1 cellular context compared by ENCODE assay signal in the genomic region with DNA sequence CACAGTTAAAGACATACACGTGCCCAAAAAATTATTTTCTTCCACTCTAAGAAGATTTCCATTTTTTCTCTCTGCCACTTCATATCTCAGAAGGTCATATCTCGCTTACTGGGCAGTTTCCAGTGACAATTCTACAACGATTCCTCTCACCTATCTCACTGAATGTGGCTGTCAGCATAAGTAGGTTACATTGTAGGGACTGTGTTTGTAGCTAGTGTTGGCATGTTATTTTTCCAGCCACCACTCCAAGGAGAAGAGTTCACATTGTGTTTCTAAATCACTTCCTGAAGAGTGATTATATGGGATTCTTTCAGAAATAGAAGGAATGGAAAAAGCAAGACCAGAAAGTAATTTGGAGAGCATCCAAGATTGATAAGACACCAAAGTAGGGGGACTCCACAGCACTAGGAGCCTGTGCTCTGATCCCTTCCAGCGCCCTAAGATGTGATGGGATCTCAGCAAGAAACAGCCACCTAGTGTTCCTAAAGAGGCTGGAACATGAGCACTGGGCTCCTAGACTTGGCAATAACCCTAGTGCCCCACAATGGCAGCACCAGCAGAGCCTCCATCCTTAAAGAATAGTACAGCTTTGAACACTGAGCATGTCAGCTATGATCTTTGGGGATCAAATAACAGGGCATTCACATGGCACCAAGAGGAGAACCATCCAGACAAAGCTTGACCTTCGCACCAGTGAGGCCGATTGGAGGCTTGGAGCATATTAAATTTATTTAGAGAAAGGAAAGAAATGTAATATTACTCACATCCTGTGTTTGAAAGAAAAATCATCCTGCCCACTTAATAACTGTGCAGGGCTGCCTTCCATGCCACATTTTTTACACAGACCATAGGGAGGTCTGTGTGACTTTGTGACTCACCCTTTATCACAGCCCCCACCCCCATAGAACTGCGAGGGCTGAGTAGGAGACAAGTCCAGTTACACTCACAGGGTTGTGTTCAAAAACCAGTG.
TF ChIP-seq lines count a peak whose summit lies in the region.

No MANE protein-coding gene starts in this region.

TF ChIP-seq in SK-N-SH, 30 proteins besides CTCF, POLR2A, EP300 and RAD21 (continued from another document):
- TF ChIP-seq, protein P1, sequence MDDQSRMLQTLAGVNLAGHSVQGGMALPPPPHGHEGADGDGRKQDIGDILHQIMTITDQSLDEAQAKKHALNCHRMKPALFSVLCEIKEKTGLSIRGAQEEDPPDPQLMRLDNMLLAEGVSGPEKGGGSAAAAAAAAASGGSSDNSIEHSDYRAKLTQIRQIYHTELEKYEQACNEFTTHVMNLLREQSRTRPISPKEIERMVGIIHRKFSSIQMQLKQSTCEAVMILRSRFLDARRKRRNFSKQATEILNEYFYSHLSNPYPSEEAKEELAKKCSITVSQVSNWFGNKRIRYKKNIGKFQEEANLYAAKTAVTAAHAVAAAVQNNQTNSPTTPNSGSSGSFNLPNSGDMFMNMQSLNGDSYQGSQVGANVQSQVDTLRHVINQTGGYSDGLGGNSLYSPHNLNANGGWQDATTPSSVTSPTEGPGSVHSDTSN (IDR thresholded peaks at IDR 0.05): peak; percentile 82
- no peak for TF ChIP-seq RFX5 (IDR thresholded peaks at IDR 0.05; ENCODE audit: low read length)
- peak; percentile 83 for TF ChIP-seq NFIC (IDR thresholded peaks at IDR 0.05; ENCODE audit: borderline replicate concordance)
- TF ChIP-seq, protein P2, sequence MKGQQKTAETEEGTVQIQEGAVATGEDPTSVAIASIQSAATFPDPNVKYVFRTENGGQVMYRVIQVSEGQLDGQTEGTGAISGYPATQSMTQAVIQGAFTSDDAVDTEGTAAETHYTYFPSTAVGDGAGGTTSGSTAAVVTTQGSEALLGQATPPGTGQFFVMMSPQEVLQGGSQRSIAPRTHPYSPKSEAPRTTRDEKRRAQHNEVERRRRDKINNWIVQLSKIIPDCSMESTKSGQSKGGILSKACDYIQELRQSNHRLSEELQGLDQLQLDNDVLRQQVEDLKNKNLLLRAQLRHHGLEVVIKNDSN (IDR thresholded peaks at IDR 0.05; ENCODE audit: borderline replicate concordance, low read depth): 0 out of 2 replicates have a peak, but pooled peaks have one; percentile 9
- no peak for TF ChIP-seq MXI1 (IDR thresholded peaks at IDR 0.05; ENCODE audit: low read depth, low read length)
- TF ChIP-seq, protein P3, sequence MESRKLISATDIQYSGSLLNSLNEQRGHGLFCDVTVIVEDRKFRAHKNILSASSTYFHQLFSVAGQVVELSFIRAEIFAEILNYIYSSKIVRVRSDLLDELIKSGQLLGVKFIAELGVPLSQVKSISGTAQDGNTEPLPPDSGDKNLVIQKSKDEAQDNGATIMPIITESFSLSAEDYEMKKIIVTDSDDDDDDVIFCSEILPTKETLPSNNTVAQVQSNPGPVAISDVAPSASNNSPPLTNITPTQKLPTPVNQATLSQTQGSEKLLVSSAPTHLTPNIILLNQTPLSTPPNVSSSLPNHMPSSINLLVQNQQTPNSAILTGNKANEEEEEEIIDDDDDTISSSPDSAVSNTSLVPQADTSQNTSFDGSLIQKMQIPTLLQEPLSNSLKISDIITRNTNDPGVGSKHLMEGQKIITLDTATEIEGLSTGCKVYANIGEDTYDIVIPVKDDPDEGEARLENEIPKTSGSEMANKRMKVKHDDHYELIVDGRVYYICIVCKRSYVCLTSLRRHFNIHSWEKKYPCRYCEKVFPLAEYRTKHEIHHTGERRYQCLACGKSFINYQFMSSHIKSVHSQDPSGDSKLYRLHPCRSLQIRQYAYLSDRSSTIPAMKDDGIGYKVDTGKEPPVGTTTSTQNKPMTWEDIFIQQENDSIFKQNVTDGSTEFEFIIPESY (IDR thresholded peaks at IDR 0.05; ENCODE audit: borderline replicate concordance, low read depth): peak; percentile 71; the same call in 1 of the 2 replicates
- no peak for TF ChIP-seq GABPA (IDR thresholded peaks at IDR 0.05; ENCODE audit: low read depth)
- TF ChIP-seq, protein P4, sequence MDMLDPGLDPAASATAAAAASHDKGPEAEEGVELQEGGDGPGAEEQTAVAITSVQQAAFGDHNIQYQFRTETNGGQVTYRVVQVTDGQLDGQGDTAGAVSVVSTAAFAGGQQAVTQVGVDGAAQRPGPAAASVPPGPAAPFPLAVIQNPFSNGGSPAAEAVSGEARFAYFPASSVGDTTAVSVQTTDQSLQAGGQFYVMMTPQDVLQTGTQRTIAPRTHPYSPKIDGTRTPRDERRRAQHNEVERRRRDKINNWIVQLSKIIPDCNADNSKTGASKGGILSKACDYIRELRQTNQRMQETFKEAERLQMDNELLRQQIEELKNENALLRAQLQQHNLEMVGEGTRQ (IDR thresholded peaks at IDR 0.05; ENCODE audit: borderline replicate concordance, low read depth, low read length): no peak
- TF ChIP-seq RCOR1 (IDR thresholded peaks at IDR 0.05; ENCODE audit: low read length): no peak
- TF ChIP-seq YY1 (IDR thresholded peaks at IDR 0.05; ENCODE audit: low read depth): peak; percentile 29; the same call in 1 of the 2 replicates
- peak; percentile 68; the same call in 1 of the 2 replicates for TF ChIP-seq MEF2A (IDR thresholded peaks at IDR 0.05; ENCODE audit: borderline replicate concordance, low read depth)
- TF ChIP-seq, protein P5, sequence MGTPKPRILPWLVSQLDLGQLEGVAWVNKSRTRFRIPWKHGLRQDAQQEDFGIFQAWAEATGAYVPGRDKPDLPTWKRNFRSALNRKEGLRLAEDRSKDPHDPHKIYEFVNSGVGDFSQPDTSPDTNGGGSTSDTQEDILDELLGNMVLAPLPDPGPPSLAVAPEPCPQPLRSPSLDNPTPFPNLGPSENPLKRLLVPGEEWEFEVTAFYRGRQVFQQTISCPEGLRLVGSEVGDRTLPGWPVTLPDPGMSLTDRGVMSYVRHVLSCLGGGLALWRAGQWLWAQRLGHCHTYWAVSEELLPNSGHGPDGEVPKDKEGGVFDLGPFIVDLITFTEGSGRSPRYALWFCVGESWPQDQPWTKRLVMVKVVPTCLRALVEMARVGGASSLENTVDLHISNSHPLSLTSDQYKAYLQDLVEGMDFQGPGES (IDR thresholded peaks at IDR 0.05; ENCODE audit: low read depth, low read length): no peak
- peak; percentile 86; the same call in 1 of the 2 replicates for TF ChIP-seq FOXM1 (IDR thresholded peaks at IDR 0.05; ENCODE audit: low read depth)
- TF ChIP-seq FOSL2 (IDR thresholded peaks at IDR 0.05; ENCODE audit: borderline replicate concordance, low read depth): peak; percentile 99
- TF ChIP-seq EZH2phosphoT487 (IDR thresholded peaks at IDR 0.05; ENCODE audit: borderline replicate concordance, low read depth): no peak
- peak; percentile 96 for TF ChIP-seq JUND (IDR thresholded peaks at IDR 0.05)
- TF ChIP-seq, protein P6, sequence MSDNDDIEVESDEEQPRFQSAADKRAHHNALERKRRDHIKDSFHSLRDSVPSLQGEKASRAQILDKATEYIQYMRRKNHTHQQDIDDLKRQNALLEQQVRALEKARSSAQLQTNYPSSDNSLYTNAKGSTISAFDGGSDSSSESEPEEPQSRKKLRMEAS (IDR thresholded peaks at IDR 0.05; ENCODE audit: low read depth): peak; percentile 93
- TF ChIP-seq, protein P7, sequence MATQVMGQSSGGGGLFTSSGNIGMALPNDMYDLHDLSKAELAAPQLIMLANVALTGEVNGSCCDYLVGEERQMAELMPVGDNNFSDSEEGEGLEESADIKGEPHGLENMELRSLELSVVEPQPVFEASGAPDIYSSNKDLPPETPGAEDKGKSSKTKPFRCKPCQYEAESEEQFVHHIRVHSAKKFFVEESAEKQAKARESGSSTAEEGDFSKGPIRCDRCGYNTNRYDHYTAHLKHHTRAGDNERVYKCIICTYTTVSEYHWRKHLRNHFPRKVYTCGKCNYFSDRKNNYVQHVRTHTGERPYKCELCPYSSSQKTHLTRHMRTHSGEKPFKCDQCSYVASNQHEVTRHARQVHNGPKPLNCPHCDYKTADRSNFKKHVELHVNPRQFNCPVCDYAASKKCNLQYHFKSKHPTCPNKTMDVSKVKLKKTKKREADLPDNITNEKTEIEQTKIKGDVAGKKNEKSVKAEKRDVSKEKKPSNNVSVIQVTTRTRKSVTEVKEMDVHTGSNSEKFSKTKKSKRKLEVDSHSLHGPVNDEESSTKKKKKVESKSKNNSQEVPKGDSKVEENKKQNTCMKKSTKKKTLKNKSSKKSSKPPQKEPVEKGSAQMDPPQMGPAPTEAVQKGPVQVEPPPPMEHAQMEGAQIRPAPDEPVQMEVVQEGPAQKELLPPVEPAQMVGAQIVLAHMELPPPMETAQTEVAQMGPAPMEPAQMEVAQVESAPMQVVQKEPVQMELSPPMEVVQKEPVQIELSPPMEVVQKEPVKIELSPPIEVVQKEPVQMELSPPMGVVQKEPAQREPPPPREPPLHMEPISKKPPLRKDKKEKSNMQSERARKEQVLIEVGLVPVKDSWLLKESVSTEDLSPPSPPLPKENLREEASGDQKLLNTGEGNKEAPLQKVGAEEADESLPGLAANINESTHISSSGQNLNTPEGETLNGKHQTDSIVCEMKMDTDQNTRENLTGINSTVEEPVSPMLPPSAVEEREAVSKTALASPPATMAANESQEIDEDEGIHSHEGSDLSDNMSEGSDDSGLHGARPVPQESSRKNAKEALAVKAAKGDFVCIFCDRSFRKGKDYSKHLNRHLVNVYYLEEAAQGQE (IDR thresholded peaks at IDR 0.05; ENCODE audit: low read depth, low read length): peak; percentile 63; the same call in 1 of the 2 replicates
- TF ChIP-seq TCF12 (IDR thresholded peaks at IDR 0.05): peak; percentile 95
- TF ChIP-seq ELF1 (IDR thresholded peaks at IDR 0.05): no peak; the same call in 1 of the 2 replicates
- peak; percentile 86; the same call in 1 of the 2 replicates for TF ChIP-seq TEAD4 (IDR thresholded peaks at IDR 0.05; ENCODE audit: borderline replicate concordance, insufficient read depth)
TF ChIP-seq in SK-N-SH: peak in this region for 16.
